In genomic region chr1:11515403-11516300, GRCh38 we compare ENCODE assay signal across 16 cellular contexts. TPM values are rescaled to one million over a fixed set of nuclear protein-coding genes. Genes with fewer than 3 reads are reported as not detected.
"Had no signal": no experiment of that assay in that cellular context is flagged by ENCODE, and none has a peak within 500 bp of the region (broad histone marks: within the 10 kb centered on the region; RNA-seq: fewer than 3 reads in every experiment).

No MANE protein-coding gene starts in this region.

- H3K27ac Mint-ChIP-seq: activated CD4-positive, alpha-beta memory T cell treated with anti-CD3 and anti-CD28 coated beads for 36 hours; activated naive CD4-positive, alpha-beta T cell treated with anti-CD3 and anti-CD28 coated beads for 36 hours; activated T-helper 1 cell treated with anti-CD3 and anti-CD28 coated beads, Interleukin-12 subunit alpha, Interleukin-12 subunit beta, Interleukin-2, Interleukin-4 antibody, amounts not matched to agents 30 ng/mL and 10 ng/mL and 1 ng/mL, durations not matched to agents 14 hours and 24 hours and 36 hours; mesothelial cell of epicardium had no signal

- H3K27me3 ChIP-seq: adrenal gland, vagina had no signal

- H3K9me3 ChIP-seq: adrenal gland, vagina had no signal

- H3K4me3 ChIP-seq: adrenal gland, gastroesophageal sphincter, stomach, vagina had no signal

- H3K4me3 Mint-ChIP-seq: activated CD4-positive, alpha-beta memory T cell treated with anti-CD3 and anti-CD28 coated beads for 36 hours; activated naive CD4-positive, alpha-beta T cell treated with anti-CD3 and anti-CD28 coated beads for 36 hours; activated T-helper 1 cell treated with anti-CD3 and anti-CD28 coated beads, Interleukin-12 subunit alpha, Interleukin-12 subunit beta, Interleukin-2, Interleukin-4 antibody, amounts not matched to agents 30 ng/mL and 10 ng/mL and 1 ng/mL, durations not matched to agents 14 hours and 24 hours and 36 hours; mesothelial cell of epicardium had no signal

- H3K27ac ChIP-seq: adrenal gland, epithelial cell of prostate, gastroesophageal sphincter, stomach, vagina had no signal

- H3K9me3 Mint-ChIP-seq: activated T-helper 1 cell treated with anti-CD3 and anti-CD28 coated beads, Interleukin-12 subunit alpha, Interleukin-12 subunit beta, Interleukin-2, Interleukin-4 antibody, amounts not matched to agents 30 ng/mL and 10 ng/mL and 1 ng/mL, durations not matched to agents 14 hours and 24 hours and 36 hours had no signal

- H3K36me3 ChIP-seq: adrenal gland, gastroesophageal sphincter, stomach, vagina had no signal

- H3K4me1 ChIP-seq: adrenal gland, gastroesophageal sphincter, stomach, vagina had no signal

- H3K36me3 Mint-ChIP-seq: activated CD4-positive, alpha-beta memory T cell treated with anti-CD3 and anti-CD28 coated beads for 36 hours; mesothelial cell of epicardium had no signal

- DNase-seq: activated CD4-positive, alpha-beta memory T cell treated with anti-CD3 and anti-CD28 coated beads for 36 hours; activated CD4-positive, CD25-positive, alpha-beta regulatory T cell treated with anti-CD3 and anti-CD28 coated beads, Interleukin-2, amount 50 U/mL, for 72 hours; activated naive CD4-positive, alpha-beta T cell treated with anti-CD3 and anti-CD28 coated beads for 36 hours; adrenal gland; central memory CD4-positive, alpha-beta T cell; cortex of kidney; effector memory CD4-positive, alpha-beta T cell; stimulated activated CD4-positive, alpha-beta T cell treated with anti-CD3 and anti-CD28 coated beads, Interleukin-15, amount 100 ng/mL, for 24 hours; stimulated activated CD4-positive, alpha-beta T cell treated with anti-CD3 and anti-CD28 coated beads, Interleukin-4, amount 100 ng/mL, for 4 hours; stomach had no signal

- H3K4me1 Mint-ChIP-seq: mesothelial cell of epicardium had no signal

- ATAC-seq: gastroesophageal sphincter had no signal

RNA-seq across cellular contexts. Expression of gene DISP3, which starts 36.7 kb away (rescaled TPM):
- total RNA-seq: lower leg skin, vagina had no signal
